10 cellular contexts compared by ENCODE assay signal in genomic region chr3:123883111-123883510, GRCh38. TPM values are rescaled to one million over a fixed set of nuclear protein-coding genes. Genes with fewer than 3 reads are reported as not detected.
A peak's percentile ranks its signal among the peaks of the same experiment; 100 is the strongest.
DNase-seq lines count a peak whose midpoint lies in the region; ATAC-seq and TF ChIP-seq lines count a peak whose summit lies in the region.
"Had no signal": no experiment of that assay in that cellular context is flagged by ENCODE, and none has a peak within 500 bp of the region (broad histone marks: within the 10 kb centered on the region; RNA-seq: fewer than 3 reads in every experiment).

No MANE protein-coding gene starts in this region.

- DNase-seq in T-helper 1 cell = no peak
- DNase-seq in activated B cell treated with CpG ODN at 0.5 μM for 24 hours = no peak
- no peak for DNase-seq in right cardiac atrium

- H3K36me3 ChIP-seq in stomach smooth muscle (ENCODE audit: control insufficient read depth in 2 of 2, insufficient read depth in 2 of 2, low read length in 2 of 2) = no peaks in the 10 kb centered on the region
- H3K36me3 ChIP-seq: neutrophil had no signal

- TF ChIP-seq CTCF in activated B cell treated with CpG ODN at 0.5 μM for 24 hours (IDR thresholded peaks at IDR 0.05) = no peak

- WGBS in right cardiac atrium = 66% methylated on average over 4 of the region's 4 CpGs

- intact Hi-C loops in activated B cell treated with CpG ODN at 0.5 μM for 24 hours (cut with micrococcal nuclease) (no loop called here), right cardiac atrium (cut with DNase I) (no loop called here)

- peak overlapping the region; percentile 78 for H3K4me3 ChIP-seq in iPS-18c (ENCODE audit: insufficient read depth, low read depth, low read length)
- peak overlapping the region; percentile 76 to 78 for H3K4me3 ChIP-seq in stomach smooth muscle (ENCODE audit: low read length in 2 of 2)
- H3K4me3 ChIP-seq in right cardiac atrium (ENCODE audit: low read length) = no peak overlapping the region

- H3K9ac ChIP-seq in stomach smooth muscle (ENCODE audit: low read length in 2 of 2) = peak overlapping the region in 1 of 2 donors; percentile 60

- H3K4me1 Mint-ChIP-seq in T-helper 1 cell treated with Interleukin-12 subunit alpha and Interleukin-12 subunit beta and Interleukin-4 antibody, amounts not matched to agents 30 μg/mL and 1 μg/mL, for 36 hours (ENCODE audit: low read depth) = peaks cover 12% of the 10 kb centered on the region
- H3K4me1 Mint-ChIP-seq in activated B cell treated with CpG ODN at 0.5 μM for 24 hours = peaks cover 14% of the 10 kb centered on the region

- no peak overlapping the region for H3K27ac ChIP-seq in stomach smooth muscle (ENCODE audit: low read length)
- H3K27ac ChIP-seq in right cardiac atrium (ENCODE audit: low read length) = no peak overlapping the region
- H3K27ac ChIP-seq: neutrophil had no signal

- H3K4me1 ChIP-seq in stomach smooth muscle (ENCODE audit: control insufficient read depth, insufficient read depth, low read length) (peaks cover 15% of the 10 kb centered on the region), right cardiac atrium (ENCODE audit: control insufficient read depth, insufficient read depth, low read length) (peaks cover 2% of the 10 kb centered on the region)

- H3K27me3 ChIP-seq in stomach smooth muscle (ENCODE audit: control insufficient read depth in 1 of 2, insufficient read depth in 2 of 2, low read length in 2 of 2) = no peaks in the 10 kb centered on the region
- H3K27me3 ChIP-seq in right cardiac atrium (ENCODE audit: control insufficient read depth, insufficient read depth) = no peaks in the 10 kb centered on the region

- H3K9me3 Mint-ChIP-seq in T-helper 1 cell treated with Interleukin-12 subunit alpha and Interleukin-12 subunit beta and Interleukin-4 antibody, amounts not matched to agents 30 μg/mL and 1 μg/mL, for 36 hours = no peaks in the 10 kb centered on the region
- H3K9me3 Mint-ChIP-seq in activated B cell treated with CpG ODN at 0.5 μM for 24 hours = no peaks in the 10 kb centered on the region

- H3K27ac Mint-ChIP-seq in T-helper 1 cell treated with Interleukin-12 subunit alpha and Interleukin-12 subunit beta and Interleukin-4 antibody, amounts not matched to agents 30 μg/mL and 1 μg/mL, for 36 hours = no peak overlapping the region
- H3K27ac Mint-ChIP-seq in activated B cell treated with CpG ODN at 0.5 μM for 24 hours = no peak overlapping the region

- H3K36me3 Mint-ChIP-seq in T-helper 1 cell treated with Interleukin-12 subunit alpha and Interleukin-12 subunit beta and Interleukin-4 antibody, amounts not matched to agents 30 μg/mL and 1 μg/mL, for 36 hours (ENCODE audit: low read depth) = peaks cover 2% of the 10 kb centered on the region
- no peaks in the 10 kb centered on the region for H3K36me3 Mint-ChIP-seq in activated B cell treated with CpG ODN at 0.5 μM for 24 hours (ENCODE audit: low read depth)

- H3K27me3 Mint-ChIP-seq in T-helper 1 cell treated with Interleukin-12 subunit alpha and Interleukin-12 subunit beta and Interleukin-4 antibody, amounts not matched to agents 30 μg/mL and 1 μg/mL, for 36 hours (ENCODE audit: low read depth) = peaks cover 61% of the 10 kb centered on the region
- peaks cover 36% of the 10 kb centered on the region for H3K27me3 Mint-ChIP-seq in activated B cell treated with CpG ODN at 0.5 μM for 24 hours

- H3K4me3 Mint-ChIP-seq in T-helper 1 cell treated with Interleukin-12 subunit alpha and Interleukin-12 subunit beta and Interleukin-4 antibody, amounts not matched to agents 30 μg/mL and 1 μg/mL, for 36 hours = peak overlapping the region; percentile 67
- peak overlapping the region; percentile 0 for H3K4me3 Mint-ChIP-seq in activated B cell treated with CpG ODN at 0.5 μM for 24 hours

- CTCF ChIA-PET in activated B cell treated with CpG ODN at 0.5 μM for 24 hours (lab: Charles Lee) = no interaction called here

- H3K9me3 ChIP-seq in iPS-18c (ENCODE audit: control insufficient read depth, insufficient read depth, low read length) = peaks cover 2% of the 10 kb centered on the region
- H3K9me3 ChIP-seq in stomach smooth muscle (ENCODE audit: control insufficient read depth in 2 of 2, low read length in 2 of 2) = no peaks in the 10 kb centered on the region
- H3K9me3 ChIP-seq in right cardiac atrium (ENCODE audit: control insufficient read depth, low read length) = no peaks in the 10 kb centered on the region
- H3K9me3 ChIP-seq: neutrophil had no signal

- ATAC-seq in activated B cell treated with CpG ODN at 0.5 μM for 24 hours (ENCODE audit: low read depth) (no peak), GM18909 (IDR thresholded peaks at IDR 0.05; ENCODE audit: poor library complexity, unreplicated experiment) (no peak), GM19395 (IDR thresholded peaks at IDR 0.05; ENCODE audit: unreplicated experiment) (no peak), right cardiac atrium (no peak)

- POLR2A ChIA-PET in activated B cell treated with CpG ODN at 0.5 μM for 24 hours (lab: Charles Lee) = no interaction called here

RNA-seq across cellular contexts. Expression of gene MYLK, which starts 1.0 kb away (rescaled TPM):
- not detected in 2 replicates for total RNA-seq in activated B cell treated with CpG ODN at 0.5 μM for 24 hours
- total RNA-seq in right cardiac atrium = 100 to 1,000 TPM in 1 of 4 donors, 10 to 100 TPM in 3; 36.5 to 645 (median 69.3) TPM
- 27.3 TPM for polyA plus RNA-seq in right cardiac atrium
- total RNA-seq: activated CD8-positive, alpha-beta memory T cell treated with anti-CD3 and anti-CD28 coated beads for 36 hours had no signal

Comparison
In these comparisons a context has a peak if more than half of its experiments do, and no peak if none do; other contexts are left out.
1. RNA of gene MYLK, which starts 1.0 kb away (total RNA-seq): 36.5 to 645 TPM in right cardiac atrium; not detected in activated B cell treated with CpG ODN at 0.5 μM for 24 hours; every median in the first group is over 10 times any median in the second.